35 cellular contexts compared by ENCODE assay signal in genomic region chr1:177771688-177772087, GRCh38.
"Had no signal": no experiment of that assay in that cellular context is flagged by ENCODE, and none has a peak within 500 bp of the region (broad histone marks: within the 10 kb centered on the region; RNA-seq: fewer than 3 reads in every experiment).

No MANE protein-coding gene starts in this region.

- H3K36me3 ChIP-seq: MG63 had no signal

- H3K4me3 ChIP-seq: MG63 had no signal

- DNase-seq: Karpas-422, Kasumi-1, MG63, MM.1S, MV-4-11, NCI-H1048, NCI-H1092, NCI-H1092 treated with DMSO at 0.1 percent for 48 hours, NCI-H1105, NCI-H1105 treated with DMSO at 0.1 percent for 48 hours, NCI-H1417, NCI-H1417 treated with DMSO at 0.1 percent for 48 hours, NCI-H1436, NCI-H1436 treated with DMSO at 0.1 percent for 48 hours, NCI-H146, NCI-H1694, NCI-H1694 treated with DMSO at 0.1 percent for 48 hours, NCI-H187, NCI-H187 treated with DMSO at 0.1 percent for 48 hours, NCI-H1930, NCI-H2029, NCI-H2029 treated with DMSO at 0.1 percent for 48 hours, NCI-H2081, NCI-H2081 treated with DMSO at 0.1 percent for 48 hours, NCI-H2107, NCI-H2171, NCI-H2171 treated with DMSO at 0.1 percent for 48 hours, NCI-H2227 treated with DMSO at 0.1 percent for 48 hours, NCI-H226, NCI-H345, NCI-H446, NCI-H446 treated with DMSO at 0.1 percent for 48 hours, NCI-H510A, NCI-H510A treated with DMSO at 0.1 percent for 48 hours, NCI-H524 had no signal
